Comparison of ENCODE assay signal across 10 cellular contexts in the genomic region with DNA sequence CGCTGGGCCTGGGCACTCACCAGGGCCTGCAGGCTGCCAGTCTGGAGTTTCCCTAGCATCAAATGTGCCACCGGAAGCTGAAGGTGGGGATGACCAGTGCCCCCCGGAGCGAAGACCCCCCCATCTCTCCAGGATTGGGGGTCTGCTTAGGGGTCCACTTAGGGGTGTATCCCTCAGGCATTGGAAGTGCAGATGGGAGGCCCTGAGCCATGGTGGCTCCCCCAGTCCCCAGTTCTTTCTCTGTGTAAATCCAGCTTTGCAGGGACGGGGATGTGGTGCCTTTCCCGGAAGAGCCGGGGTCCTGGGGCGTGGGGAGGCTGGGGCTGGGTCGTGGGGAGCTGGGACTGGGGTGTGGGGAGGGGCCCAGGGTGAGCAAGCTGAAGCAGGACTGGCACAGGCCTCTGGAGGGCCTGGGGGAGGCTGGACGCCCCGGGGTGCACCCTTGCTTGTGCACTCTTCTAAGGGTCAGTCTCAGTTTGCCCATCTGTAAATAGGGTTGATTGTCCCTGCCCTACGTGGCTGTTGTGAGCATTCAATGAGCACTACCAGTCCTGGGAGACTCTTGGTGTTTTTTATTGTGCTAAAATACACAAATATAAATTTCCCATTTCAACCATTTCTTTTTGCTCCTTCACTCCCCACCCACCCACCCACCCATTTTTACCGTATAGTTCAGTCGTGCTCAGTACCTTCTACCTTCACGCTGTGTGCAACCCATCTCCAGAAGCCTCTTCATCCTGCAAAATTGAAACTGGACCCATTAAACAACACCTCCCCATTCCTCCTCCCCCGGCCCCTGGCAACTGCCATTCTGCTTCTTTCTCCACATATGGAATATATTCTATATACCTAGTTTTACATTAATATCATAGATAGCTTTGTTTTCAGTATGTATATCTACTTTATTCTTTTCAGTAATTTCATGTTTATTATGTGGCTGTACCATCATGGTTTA. TPM values are rescaled to one million over a fixed set of nuclear protein-coding genes. Genes with fewer than 3 reads are reported as not detected.
DNase-seq lines count a peak whose midpoint lies in the region; ATAC-seq and TF ChIP-seq lines count a peak whose summit lies in the region.
"Had no signal": no experiment of that assay in that cellular context is flagged by ENCODE, and none has a peak within 500 bp of the region (broad histone marks: within the 10 kb centered on the region; RNA-seq: fewer than 3 reads in every experiment).

No MANE protein-coding gene starts in this region.

- H3K27ac ChIP-seq in cardiac muscle cell (no peak overlapping the region), upper lobe of left lung (peak overlapping the region; percentile 32 to 87 (median 56))

- peak overlapping the region; percentile 50 for H3K9ac ChIP-seq in mucosa of stomach (ENCODE audit: low read length)

- DNase-seq in cardiac muscle cell (ENCODE audit: low read depth in 1 of 2, low spot score in 1 of 2) (no peak), cardiac septum (ENCODE audit: low spot score) (no peak), upper lobe of left lung (peak in 1 of 2 donors; percentile 46), NCI-H446 (lab: John Stamatoyannopoulos, UW) (no peak)
- DNase-seq: KBM-7, T-helper 1 cell had no signal

- TF ChIP-seq CTCF in cardiac muscle cell (IDR thresholded peaks at IDR 0.05; ENCODE audit: low read depth, low read length) (no peak), upper lobe of left lung (IDR thresholded peaks at IDR 0.05) (no peak)

- H3K4me1 ChIP-seq in cardiac muscle cell (ENCODE audit: low read depth) (no peaks in the 10 kb centered on the region), mucosa of stomach (ENCODE audit: control insufficient read depth, insufficient read depth, low read length) (no peaks in the 10 kb centered on the region), upper lobe of left lung (peaks cover 5 to 44% (median 18%) of the 10 kb centered on the region in 4 donors)

- 61 to 75% methylated on average over 14 to 16 of the region's 16 CpGs for WGBS in upper lobe of left lung, 2 donors

- ATAC-seq in upper lobe of left lung (ENCODE audit: low FRiP score in 2 of 2), result peak in 1 of 2 donors; percentile 36
- no peak for ATAC-seq in HG03565 (IDR thresholded peaks at IDR 0.05; ENCODE audit: unreplicated experiment)
- no peak for ATAC-seq in HG02973 (IDR thresholded peaks at IDR 0.05; ENCODE audit: unreplicated experiment)

- peak overlapping the region; percentile 92 for H3K4me3 Mint-ChIP-seq in dendritic cell treated with granulocyte-macrophage colony-stimulating factor and Interleukin-4, amounts not matched to agents 40 ng/mL and 50 ng/mL, for 4 days

- H3K27me3 ChIP-seq in cardiac muscle cell (peaks cover 73% of the 10 kb centered on the region), mucosa of stomach (ENCODE audit: control insufficient read depth, insufficient read depth, low read length) (peaks cover 18% of the 10 kb centered on the region), upper lobe of left lung (peaks cover 0 to 20% (median 10%) of the 10 kb centered on the region in 4 donors)

- peak overlapping the region; percentile 98 for H3K27ac Mint-ChIP-seq in dendritic cell treated with granulocyte-macrophage colony-stimulating factor and Interleukin-4, amounts not matched to agents 40 ng/mL and 50 ng/mL, for 4 days

- intact Hi-C loops in cardiac septum (cut with DNase I), result loop anchor here (10.0 kb wide), 1 partner anchor 69 kb away; no protein-coding TSS in a partner anchor
- intact Hi-C loops in dendritic cell treated with granulocyte-macrophage colony-stimulating factor and Interleukin-4, amounts not matched to agents 40 ng/mL and 50 ng/mL, for 4 days (cut with micrococcal nuclease), result loop anchor here (1.0 kb wide), 1 partner anchor 8 kb away; no protein-coding TSS in a partner anchor

- H3K36me3 ChIP-seq in cardiac muscle cell (no peaks in the 10 kb centered on the region), mucosa of stomach (ENCODE audit: control insufficient read depth, insufficient read depth, low read length) (no peaks in the 10 kb centered on the region), upper lobe of left lung (no peaks in the 10 kb centered on the region)

- no peaks in the 10 kb centered on the region for H3K9me3 Mint-ChIP-seq in dendritic cell treated with granulocyte-macrophage colony-stimulating factor and Interleukin-4, amounts not matched to agents 40 ng/mL and 50 ng/mL, for 4 days

- peaks cover 15% of the 10 kb centered on the region for H3K27me3 Mint-ChIP-seq in dendritic cell treated with granulocyte-macrophage colony-stimulating factor and Interleukin-4, amounts not matched to agents 40 ng/mL and 50 ng/mL, for 4 days

- TF ChIP-seq POLR2A in upper lobe of left lung (IDR thresholded peaks at IDR 0.05), result no peak

- peaks cover 35% of the 10 kb centered on the region for H3K36me3 Mint-ChIP-seq in dendritic cell treated with granulocyte-macrophage colony-stimulating factor and Interleukin-4, amounts not matched to agents 40 ng/mL and 50 ng/mL, for 4 days (ENCODE audit: low read depth)

- H3K9me3 ChIP-seq in cardiac muscle cell (ENCODE audit: low read depth) (no peaks in the 10 kb centered on the region), mucosa of stomach (ENCODE audit: control insufficient read depth, low read length) (no peaks in the 10 kb centered on the region), upper lobe of left lung (no peaks in the 10 kb centered on the region)

- H3K4me1 Mint-ChIP-seq in dendritic cell treated with granulocyte-macrophage colony-stimulating factor and Interleukin-4, amounts not matched to agents 40 ng/mL and 50 ng/mL, for 4 days (ENCODE audit: low read depth), result peaks cover 68% of the 10 kb centered on the region

- H3K4me3 ChIP-seq in cardiac muscle cell (peak overlapping the region; percentile 49), mucosa of stomach (ENCODE audit: low read length) (no peak overlapping the region), upper lobe of left lung (peak overlapping the region in 3 of 4 donors; percentile 46 to 60 (median 49))

- no peak for TF ChIP-seq EP300 in upper lobe of left lung (IDR thresholded peaks at IDR 0.05)

RNA-seq across cellular contexts. Expression of a gene that starts 7.7 kb away (rescaled TPM):
- total RNA-seq in cardiac muscle cell, result 2.3 and 5.5 TPM in 2 replicates
- 4.0 and 4.7 TPM in 2 replicates for polyA plus RNA-seq in cardiac muscle cell
- 3.3 TPM for total RNA-seq in cardiac septum
- total RNA-seq in upper lobe of left lung, result 1 to 10 TPM in 5 of 6 donors, not detected in 1; 3.6 to 8.9 (median 7.0) TPM

RNA-seq across cellular contexts. Expression of a gene that starts 12.5 kb away (rescaled TPM):
- not detected in 2 replicates for total RNA-seq in cardiac muscle cell
- 0.24 TPM in 1 of 2 replicates, not detected in the other for polyA plus RNA-seq in cardiac muscle cell
- total RNA-seq in cardiac septum, result not detected
- total RNA-seq in upper lobe of left lung, result 1 to 10 TPM in 2 of 6 donors, under 1 TPM in 1, not detected in 3; 0.54 to 8.4 (median 5.8) TPM

RNA-seq across cellular contexts. Expression of a gene that starts 26.8 kb away (rescaled TPM):
- total RNA-seq in cardiac muscle cell (not detected in 2 replicates), cardiac septum (not detected), upper lobe of left lung (10 to 100 TPM in 1 of 6 donors, 1 to 10 TPM in 4, not detected in 1; 1.7 to 12.6 (median 3.0) TPM)
- 0.21 TPM in 1 of 2 replicates, not detected in the other for polyA plus RNA-seq in cardiac muscle cell
